Comparison of ENCODE assay signal across 1 cellular context in the genomic region with DNA sequence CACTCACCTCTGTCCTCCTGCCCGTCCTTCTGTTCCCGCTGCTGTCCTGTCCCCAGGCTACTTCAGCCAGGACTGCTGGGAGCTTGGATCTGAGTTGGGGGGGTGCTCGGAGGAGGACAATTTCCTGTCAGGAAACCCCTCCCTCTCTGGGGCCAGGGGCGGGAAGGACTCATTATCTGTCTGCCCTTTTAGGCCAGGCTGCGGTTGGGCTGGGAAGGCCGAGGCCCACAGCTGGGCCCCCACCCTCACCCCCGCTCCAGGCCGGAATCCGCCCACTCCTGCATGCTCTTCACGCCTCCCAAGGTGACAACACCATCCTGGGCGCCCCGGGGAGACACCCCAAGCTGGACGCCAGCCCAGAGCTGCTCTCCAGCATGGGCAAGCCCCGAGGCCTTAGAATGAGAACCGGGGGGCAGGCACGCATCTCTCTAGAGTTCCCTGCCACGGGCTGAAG.
TF ChIP-seq lines count a peak whose summit lies in the region.

Gene EXOC3L2 (minus strand): TSS at position 74 of the 454 bp plus-strand sequence. CDS start 6,362 bp downstream, outside the sequence.

TF ChIP-seq in HepG2, 621 proteins besides CTCF, POLR2A, EP300 and RAD21 (continued from another document and continues in another):
- TF ChIP-seq, protein P1, sequence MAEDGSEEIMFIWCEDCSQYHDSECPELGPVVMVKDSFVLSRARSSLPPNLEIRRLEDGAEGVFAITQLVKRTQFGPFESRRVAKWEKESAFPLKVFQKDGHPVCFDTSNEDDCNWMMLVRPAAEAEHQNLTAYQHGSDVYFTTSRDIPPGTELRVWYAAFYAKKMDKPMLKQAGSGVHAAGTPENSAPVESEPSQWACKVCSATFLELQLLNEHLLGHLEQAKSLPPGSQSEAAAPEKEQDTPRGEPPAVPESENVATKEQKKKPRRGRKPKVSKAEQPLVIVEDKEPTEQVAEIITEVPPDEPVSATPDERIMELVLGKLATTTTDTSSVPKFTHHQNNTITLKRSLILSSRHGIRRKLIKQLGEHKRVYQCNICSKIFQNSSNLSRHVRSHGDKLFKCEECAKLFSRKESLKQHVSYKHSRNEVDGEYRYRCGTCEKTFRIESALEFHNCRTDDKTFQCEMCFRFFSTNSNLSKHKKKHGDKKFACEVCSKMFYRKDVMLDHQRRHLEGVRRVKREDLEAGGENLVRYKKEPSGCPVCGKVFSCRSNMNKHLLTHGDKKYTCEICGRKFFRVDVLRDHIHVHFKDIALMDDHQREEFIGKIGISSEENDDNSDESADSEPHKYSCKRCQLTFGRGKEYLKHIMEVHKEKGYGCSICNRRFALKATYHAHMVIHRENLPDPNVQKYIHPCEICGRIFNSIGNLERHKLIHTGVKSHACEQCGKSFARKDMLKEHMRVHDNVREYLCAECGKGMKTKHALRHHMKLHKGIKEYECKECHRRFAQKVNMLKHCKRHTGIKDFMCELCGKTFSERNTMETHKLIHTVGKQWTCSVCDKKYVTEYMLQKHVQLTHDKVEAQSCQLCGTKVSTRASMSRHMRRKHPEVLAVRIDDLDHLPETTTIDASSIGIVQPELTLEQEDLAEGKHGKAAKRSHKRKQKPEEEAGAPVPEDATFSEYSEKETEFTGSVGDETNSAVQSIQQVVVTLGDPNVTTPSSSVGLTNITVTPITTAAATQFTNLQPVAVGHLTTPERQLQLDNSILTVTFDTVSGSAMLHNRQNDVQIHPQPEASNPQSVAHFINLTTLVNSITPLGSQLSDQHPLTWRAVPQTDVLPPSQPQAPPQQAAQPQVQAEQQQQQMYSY (CRISPR knock-in tag; IDR thresholded peaks at IDR 0.05), result no peak
- TF ChIP-seq ZNF597 (CRISPR knock-in tag; IDR thresholded peaks at IDR 0.05) (no peak), ZNF12 (CRISPR knock-in tag; IDR thresholded peaks at IDR 0.05) (no peak), ZBTB10 (CRISPR knock-in tag; IDR thresholded peaks at IDR 0.05; ENCODE audit: borderline replicate concordance) (no peak), FOXK1 (CRISPR knock-in tag; IDR thresholded peaks at IDR 0.05; ENCODE audit: borderline replicate concordance, low read depth) (no peak), SCMH1 (CRISPR knock-in tag; IDR thresholded peaks at IDR 0.05; ENCODE audit: borderline replicate concordance) (no peak), TMF1 (CRISPR knock-in tag; IDR thresholded peaks at IDR 0.05; ENCODE audit: low read depth) (no peak), ZNF619 (CRISPR knock-in tag; IDR thresholded peaks at IDR 0.05) (no peak), TBL1XR1 (IDR thresholded peaks at IDR 0.05; ENCODE audit: borderline replicate concordance, low read length, partially characterized antibody) (no peak), RFX1 (IDR thresholded peaks at IDR 0.05) (no peak), TBX2 (CRISPR knock-in tag; IDR thresholded peaks at IDR 0.05; ENCODE audit: borderline replicate concordance) (peak; percentile 35; the same call in 1 of the 2 replicates), HNRNPK (IDR thresholded peaks at IDR 0.05; ENCODE audit: low read depth, low read length, poor library complexity, severe bottlenecking) (no peak), ZNF224 (CRISPR knock-in tag; IDR thresholded peaks at IDR 0.05) (no peak), ZNF335 (CRISPR knock-in tag; IDR thresholded peaks at IDR 0.05) (no peak), BATF2 (CRISPR knock-in tag; IDR thresholded peaks at IDR 0.05) (no peak), ADNP (CRISPR knock-in tag; IDR thresholded peaks at IDR 0.05) (no peak), PATZ1 (CRISPR knock-in tag; IDR thresholded peaks at IDR 0.05) (peak; percentile 86), POLR2AphosphoS5 (IDR thresholded peaks at IDR 0.05; ENCODE audit: low read depth, low read length) (no peak), ZNF557 (CRISPR knock-in tag; IDR thresholded peaks at IDR 0.05) (no peak), ZNF687 (CRISPR knock-in tag; IDR thresholded peaks at IDR 0.05) (peak; percentile 60), RARA (CRISPR knock-in tag; IDR thresholded peaks at IDR 0.05) (no peak), ZBTB7A (CRISPR knock-in tag; IDR thresholded peaks at IDR 0.05) (peak; percentile 29; the same call in 1 of the 2 replicates), NRL (CRISPR knock-in tag; IDR thresholded peaks at IDR 0.05; ENCODE audit: borderline replicate concordance) (no peak), ZNF430 (CRISPR knock-in tag; IDR thresholded peaks at IDR 0.05) (0 out of 2 replicates have a peak, but pooled peaks have one; percentile 15), RXRA (CRISPR knock-in tag; IDR thresholded peaks at IDR 0.05) (0 out of 2 replicates have a peak, but pooled peaks have one; percentile 17), IKZF1 (IDR thresholded peaks at IDR 0.05) (no peak), ZNF746 (CRISPR knock-in tag; IDR thresholded peaks at IDR 0.05) (no peak), LBX2 (CRISPR knock-in tag; IDR thresholded peaks at IDR 0.05; ENCODE audit: borderline replicate concordance) (no peak)
- TF ChIP-seq, protein P2, sequence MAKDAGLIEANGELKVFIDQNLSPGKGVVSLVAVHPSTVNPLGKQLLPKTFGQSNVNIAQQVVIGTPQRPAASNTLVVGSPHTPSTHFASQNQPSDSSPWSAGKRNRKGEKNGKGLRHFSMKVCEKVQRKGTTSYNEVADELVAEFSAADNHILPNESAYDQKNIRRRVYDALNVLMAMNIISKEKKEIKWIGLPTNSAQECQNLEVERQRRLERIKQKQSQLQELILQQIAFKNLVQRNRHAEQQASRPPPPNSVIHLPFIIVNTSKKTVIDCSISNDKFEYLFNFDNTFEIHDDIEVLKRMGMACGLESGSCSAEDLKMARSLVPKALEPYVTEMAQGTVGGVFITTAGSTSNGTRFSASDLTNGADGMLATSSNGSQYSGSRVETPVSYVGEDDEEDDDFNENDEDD (CRISPR knock-in tag; IDR thresholded peaks at IDR 0.05; ENCODE audit: borderline replicate concordance), result peak; percentile 41; the same call in 1 of the 2 replicates
- TF ChIP-seq, protein P3, sequence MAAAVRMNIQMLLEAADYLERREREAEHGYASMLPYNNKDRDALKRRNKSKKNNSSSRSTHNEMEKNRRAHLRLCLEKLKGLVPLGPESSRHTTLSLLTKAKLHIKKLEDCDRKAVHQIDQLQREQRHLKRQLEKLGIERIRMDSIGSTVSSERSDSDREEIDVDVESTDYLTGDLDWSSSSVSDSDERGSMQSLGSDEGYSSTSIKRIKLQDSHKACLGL (CRISPR knock-in tag; IDR thresholded peaks at IDR 0.05), result no peak
- TF ChIP-seq, protein P4, sequence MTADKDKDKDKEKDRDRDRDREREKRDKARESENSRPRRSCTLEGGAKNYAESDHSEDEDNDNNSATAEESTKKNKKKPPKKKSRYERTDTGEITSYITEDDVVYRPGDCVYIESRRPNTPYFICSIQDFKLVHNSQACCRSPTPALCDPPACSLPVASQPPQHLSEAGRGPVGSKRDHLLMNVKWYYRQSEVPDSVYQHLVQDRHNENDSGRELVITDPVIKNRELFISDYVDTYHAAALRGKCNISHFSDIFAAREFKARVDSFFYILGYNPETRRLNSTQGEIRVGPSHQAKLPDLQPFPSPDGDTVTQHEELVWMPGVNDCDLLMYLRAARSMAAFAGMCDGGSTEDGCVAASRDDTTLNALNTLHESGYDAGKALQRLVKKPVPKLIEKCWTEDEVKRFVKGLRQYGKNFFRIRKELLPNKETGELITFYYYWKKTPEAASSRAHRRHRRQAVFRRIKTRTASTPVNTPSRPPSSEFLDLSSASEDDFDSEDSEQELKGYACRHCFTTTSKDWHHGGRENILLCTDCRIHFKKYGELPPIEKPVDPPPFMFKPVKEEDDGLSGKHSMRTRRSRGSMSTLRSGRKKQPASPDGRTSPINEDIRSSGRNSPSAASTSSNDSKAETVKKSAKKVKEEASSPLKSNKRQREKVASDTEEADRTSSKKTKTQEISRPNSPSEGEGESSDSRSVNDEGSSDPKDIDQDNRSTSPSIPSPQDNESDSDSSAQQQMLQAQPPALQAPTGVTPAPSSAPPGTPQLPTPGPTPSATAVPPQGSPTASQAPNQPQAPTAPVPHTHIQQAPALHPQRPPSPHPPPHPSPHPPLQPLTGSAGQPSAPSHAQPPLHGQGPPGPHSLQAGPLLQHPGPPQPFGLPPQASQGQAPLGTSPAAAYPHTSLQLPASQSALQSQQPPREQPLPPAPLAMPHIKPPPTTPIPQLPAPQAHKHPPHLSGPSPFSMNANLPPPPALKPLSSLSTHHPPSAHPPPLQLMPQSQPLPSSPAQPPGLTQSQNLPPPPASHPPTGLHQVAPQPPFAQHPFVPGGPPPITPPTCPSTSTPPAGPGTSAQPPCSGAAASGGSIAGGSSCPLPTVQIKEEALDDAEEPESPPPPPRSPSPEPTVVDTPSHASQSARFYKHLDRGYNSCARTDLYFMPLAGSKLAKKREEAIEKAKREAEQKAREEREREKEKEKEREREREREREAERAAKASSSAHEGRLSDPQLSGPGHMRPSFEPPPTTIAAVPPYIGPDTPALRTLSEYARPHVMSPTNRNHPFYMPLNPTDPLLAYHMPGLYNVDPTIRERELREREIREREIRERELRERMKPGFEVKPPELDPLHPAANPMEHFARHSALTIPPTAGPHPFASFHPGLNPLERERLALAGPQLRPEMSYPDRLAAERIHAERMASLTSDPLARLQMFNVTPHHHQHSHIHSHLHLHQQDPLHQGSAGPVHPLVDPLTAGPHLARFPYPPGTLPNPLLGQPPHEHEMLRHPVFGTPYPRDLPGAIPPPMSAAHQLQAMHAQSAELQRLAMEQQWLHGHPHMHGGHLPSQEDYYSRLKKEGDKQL (CRISPR knock-in tag; IDR thresholded peaks at IDR 0.05; ENCODE audit: low read depth), result no peak
